Comparison of ENCODE assay signal across 9 cellular contexts in genomic region chr15:48541659-48542334, GRCh38.
DNase-seq lines count a peak whose midpoint lies in the region; ATAC-seq and TF ChIP-seq lines count a peak whose summit lies in the region.
"Had no signal": no experiment of that assay in that cellular context is flagged by ENCODE, and none has a peak within 500 bp of the region (broad histone marks: within the 10 kb centered on the region; RNA-seq: fewer than 3 reads in every experiment).

No MANE protein-coding gene starts in this region.

- ATAC-seq in GM18858 (IDR thresholded peaks at IDR 0.05; ENCODE audit: unreplicated experiment) (peak; percentile 80), HG02884 (IDR thresholded peaks at IDR 0.05; ENCODE audit: unreplicated experiment) (peak; percentile 77)

- H2AFZ ChIP-seq in PC-9, result no peak overlapping the region

- H3K4me2 ChIP-seq in PC-9, result no peak overlapping the region

- peak; percentile 89 for DNase-seq in amniotic epithelial cell (ENCODE audit: low read depth)
- peak; percentile 21 for DNase-seq in putamen (ENCODE audit: low spot score)
- DNase-seq in NCI-H1105 (lab: John Stamatoyannopoulos, UW), result no peak
- no peak for DNase-seq in NCI-H2171 (lab: John Stamatoyannopoulos, UW)
- no peak for DNase-seq in NCI-H1694 treated with DMSO at 0.1 percent for 48 hours (lab: John Stamatoyannopoulos, UW)
- DNase-seq in PC-9, result no peak
- DNase-seq: glutamatergic neuron had no signal

- no peaks in the 10 kb centered on the region for H3K4me1 ChIP-seq in PC-9 (replicated peaks; ENCODE audit: insufficient read depth)

- CTCF ChIA-PET in PC-9 (lab: Charles Lee), result interaction anchor here (0.6 kb wide), 1 partner anchor 24 kb away, joined by 6 read pairs; no protein-coding TSS in a partner anchor

- no peaks in the 10 kb centered on the region for H3K36me3 ChIP-seq in PC-9 (ENCODE audit: low read depth)

- H3K9me3 ChIP-seq in PC-9 (ENCODE audit: insufficient read depth, low read depth), result no peaks in the 10 kb centered on the region

- H4K20me1 ChIP-seq in PC-9 (ENCODE audit: insufficient read depth), result no peaks in the 10 kb centered on the region

- no peak for TF ChIP-seq CTCF in PC-9 (conservative IDR thresholded peaks at IDR 0.05)

- BruUV-seq in PC-9 (replicated peaks; lab: Mats Ljungman, UMichigan), result no TSS peak

- POLR2A ChIA-PET in PC-9 (lab: Charles Lee; ENCODE audit: unreplicated experiment), result no interaction called here

- intact Hi-C loops in PC-9 (cut with micrococcal nuclease; ENCODE audit: unreplicated experiment), result no loop called here

- no peaks in the 10 kb centered on the region for H3F3A ChIP-seq in PC-9 (ENCODE audit: insufficient read depth, low read depth)

- H3K27ac ChIP-seq in PC-9, result no peak overlapping the region

- H3K9me2 ChIP-seq in PC-9 (ENCODE audit: insufficient read depth), result no peaks in the 10 kb centered on the region

- H3K27me3 ChIP-seq in PC-9 (ENCODE audit: insufficient read depth, low read depth), result no peaks in the 10 kb centered on the region

- no peak overlapping the region for H3K4me3 ChIP-seq in PC-9

- H3K79me2 ChIP-seq in PC-9 (ENCODE audit: low read depth), result no peaks in the 10 kb centered on the region

Comparison
In these comparisons a context has a peak if more than half of its experiments do, and no peak if none do; other contexts are left out.
1. DNase-seq: peak in amniotic epithelial cell (single experiment) and putamen (single experiment); none in NCI-H1105 (single experiment), NCI-H2171 (single experiment), NCI-H1694 treated with DMSO at 0.1 percent for 48 hours (single experiment) and PC-9 (0 of 2).